ENCODE assay signal across 22 cellular contexts in genomic region chr20:31933698-31934097, GRCh38. TPM values are rescaled to one million over a fixed set of nuclear protein-coding genes. Genes with fewer than 3 reads are reported as not detected.
DNase-seq lines count a peak whose midpoint lies in the region; ATAC-seq, FAIRE-seq and TF ChIP-seq lines count a peak whose summit lies in the region.
"Had no signal": no experiment of that assay in that cellular context is flagged by ENCODE, and none has a peak within 500 bp of the region (broad histone marks: within the 10 kb centered on the region; RNA-seq: fewer than 3 reads in every experiment).

No MANE protein-coding gene starts in this region.

- H3K4me1 Mint-ChIP-seq in MCF 10A (ENCODE audit: insufficient read depth, unreplicated experiment), result no peaks in the 10 kb centered on the region
- H3K4me1 Mint-ChIP-seq: CD4-positive, alpha-beta memory T cell had no signal

- in situ Hi-C loops in mammary epithelial cell (cut with MboI; ENCODE audit: low sequenced_read_pairs in 2 of 2), result no loop called here

- H3K27ac ChIP-seq in breast epithelium, result no peak overlapping the region
- no peak overlapping the region for H3K27ac ChIP-seq in mammary epithelial cell (ENCODE audit: insufficient read depth, low read depth, low read length)
- no peak overlapping the region for H3K27ac ChIP-seq in kidney (ENCODE audit: low read depth in 2 of 2, low read length in 2 of 2)
- H3K27ac ChIP-seq: BLaER1 had no signal

- TF ChIP-seq CTCF in MCF 10A (IDR thresholded peaks at IDR 0.05; ENCODE audit: unreplicated experiment) (no peak), breast epithelium (IDR thresholded peaks at IDR 0.05) (no peak), mammary epithelial cell (conservative IDR thresholded peaks at IDR 0.05 in 1 of 2, IDR thresholded peaks at IDR 0.05 in 1 of 2; ENCODE audit: extremely low read depth in 1 of 2, insufficient read depth in 1 of 2, low read depth in 1 of 2, low read length in 2 of 2) (no peak), kidney (IDR thresholded peaks at IDR 0.05; ENCODE audit: borderline replicate concordance, extremely low read depth, insufficient read depth) (no peak)

- DNase-seq in MCF 10A (ENCODE audit: unreplicated experiment) (peak; percentile 22), breast epithelium (ENCODE audit: low spot score in 2 of 2) (no peak), mammary epithelial cell (peak; percentile 3), posterior vena cava (ENCODE audit: low spot score) (peak; percentile 54), iPS-NIHi11 (ENCODE audit: low spot score) (no peak), NOMO-1 treated with dmso at 0.1 percent for 144 hours (lab: John Stamatoyannopoulos, UW; ENCODE audit: unreplicated experiment) (no peak), kidney (no peak)
- DNase-seq: 8988T; CD4-positive, alpha-beta memory T cell; DMS53; DND-41; EL; H9 had no signal

- H3K27me3 ChIP-seq in breast epithelium, result no peaks in the 10 kb centered on the region
- H3K27me3 ChIP-seq in mammary epithelial cell (ENCODE audit: insufficient read depth, low read length), result no peaks in the 10 kb centered on the region
- H3K27me3 ChIP-seq: BLaER1 had no signal

- H3K36me3 Mint-ChIP-seq in MCF 10A (ENCODE audit: insufficient read depth, unreplicated experiment), result no peaks in the 10 kb centered on the region
- H3K36me3 Mint-ChIP-seq: CD14-positive monocyte had no signal

- H3K9ac ChIP-seq in mammary epithelial cell (ENCODE audit: insufficient read depth, low read length) (no peak overlapping the region), kidney (ENCODE audit: low read length in 2 of 2) (no peak overlapping the region)
- H3K9ac ChIP-seq: BLaER1 had no signal

- no peak for TF ChIP-seq POLR2A in breast epithelium (IDR thresholded peaks at IDR 0.05)

- no peaks in the 10 kb centered on the region for H3K36me3 ChIP-seq in breast epithelium
- no peaks in the 10 kb centered on the region for H3K36me3 ChIP-seq in mammary epithelial cell (ENCODE audit: insufficient read depth, low read length)
- H3K36me3 ChIP-seq in kidney (ENCODE audit: control insufficient read depth in 1 of 2, insufficient read depth in 2 of 2, low read length in 2 of 2), result no peaks in the 10 kb centered on the region
- H3K36me3 ChIP-seq: BLaER1 had no signal

- H3K27ac Mint-ChIP-seq in MCF 10A (ENCODE audit: low read depth, unreplicated experiment), result no peak overlapping the region
- H3K27ac Mint-ChIP-seq: CD14-positive monocyte; CD4-positive, alpha-beta memory T cell; H9 had no signal

- H3K4me3 Mint-ChIP-seq in MCF 10A (ENCODE audit: unreplicated experiment), result no peak overlapping the region
- H3K4me3 Mint-ChIP-seq: CD14-positive monocyte; CD4-positive, alpha-beta memory T cell; H9 had no signal

- peaks cover 19% of the 10 kb centered on the region for H3K27me3 Mint-ChIP-seq in MCF 10A (ENCODE audit: insufficient read depth, unreplicated experiment)

- intact Hi-C loops in MCF 10A (cut with micrococcal nuclease), result no loop called here
- intact Hi-C loops in breast epithelium (cut with DNase I; ENCODE audit: low total_unique reads), result no loop called here
- intact Hi-C loops in mammary epithelial cell (cut with micrococcal nuclease), result no loop called here
- intact Hi-C loops in posterior vena cava (cut with DNase I), result no loop called here
- intact Hi-C loops in kidney (cut with DNase I), result no loop called here

- CTCF ChIA-PET in MCF 10A (lab: Yijun Ruan, JAX), result interaction anchor here (0.7 to 1.7 kb wide), 3 partner anchors 9 to 81 kb away, joined by 3 to 8 read pairs (median 5); partner anchors contain the start of gene PDRG1
- CTCF ChIA-PET in mammary epithelial cell (lab: Charles Lee; ENCODE audit: low non-redundant PET), result no interaction called here

- BruUV-seq in MCF 10A (replicated peaks; lab: Mats Ljungman, UMichigan) (no TSS peak), mammary epithelial cell (replicated peaks; lab: Mats Ljungman, UMichigan) (no TSS peak)

- H3K9me3 ChIP-seq in breast epithelium, result no peaks in the 10 kb centered on the region
- no peaks in the 10 kb centered on the region for H3K9me3 ChIP-seq in mammary epithelial cell (replicated peaks; ENCODE audit: insufficient read depth, low read length)
- no peaks in the 10 kb centered on the region for H3K9me3 ChIP-seq in kidney (ENCODE audit: control insufficient read depth in 1 of 2, low read length in 2 of 2)
- H3K9me3 ChIP-seq: BLaER1 had no signal

- no peak overlapping the region for H2AFZ ChIP-seq in mammary epithelial cell (ENCODE audit: low read depth, low read length)

- no peaks in the 10 kb centered on the region for H3K4me1 ChIP-seq in breast epithelium
- no peaks in the 10 kb centered on the region for H3K4me1 ChIP-seq in mammary epithelial cell (ENCODE audit: insufficient read depth, low read length)
- no peaks in the 10 kb centered on the region for H3K4me1 ChIP-seq in kidney (ENCODE audit: control insufficient read depth in 1 of 2, insufficient read depth in 1 of 2, low read depth in 1 of 2, low read length in 2 of 2)

- 34% methylated on average over 10 of the region's 10 CpGs for WGBS in mammary epithelial cell (ENCODE audit: low coverage, missing lambda C conversion rate)

- no peak overlapping the region for H3K4me3 ChIP-seq in breast epithelium
- no peak overlapping the region for H3K4me3 ChIP-seq in mammary epithelial cell (replicated peaks in 1 of 3; ENCODE audit: insufficient read depth in 1 of 3, low read depth in 2 of 3, low read length in 3 of 3)
- H3K4me3 ChIP-seq in kidney (ENCODE audit: low read length in 2 of 2), result no peak overlapping the region
- H3K4me3 ChIP-seq: BLaER1, GM12878 had no signal

- dilution Hi-C loops in mammary epithelial cell (cut with HindIII; ENCODE audit: low sequenced_read_pairs), result no loop called here

- H3K9me3 Mint-ChIP-seq in MCF 10A (ENCODE audit: unreplicated experiment), result no peaks in the 10 kb centered on the region
- H3K9me3 Mint-ChIP-seq: CD14-positive monocyte, H9 had no signal

- H3K4me2 ChIP-seq in mammary epithelial cell (ENCODE audit: insufficient read depth, low read depth, low read length), result no peak overlapping the region
- H3K4me2 ChIP-seq: BLaER1 had no signal

- no peaks in the 10 kb centered on the region for H4K20me1 ChIP-seq in mammary epithelial cell (ENCODE audit: insufficient read depth, low read length)
- H4K20me1 ChIP-seq: BLaER1 had no signal

- POLR2A ChIA-PET in MCF 10A (lab: Yijun Ruan, JAX), result interaction anchor here (0.7 to 1.1 kb wide), 3 partner anchors 11 to 16 kb away, joined by 3 to 5 read pairs (median 4); no protein-coding TSS in a partner anchor

- FAIRE-seq in kidney (lab: Jason Lieb, UNC), result no peak
- FAIRE-seq: GM12878, GM19239, H1 had no signal

- H3K79me2 ChIP-seq in mammary epithelial cell (ENCODE audit: insufficient read depth, low read length), result no peaks in the 10 kb centered on the region

- peak; percentile 94 for ATAC-seq in esophagus mucosa
- ATAC-seq: GM12878 had no signal

RNA-seq across cellular contexts. Expression of gene PDRG1, which starts 18.1 kb away (rescaled TPM):
- total RNA-seq in MCF 10A (2022) (12.2 and 16.3 TPM in 2 replicates), breast epithelium (10 to 100 TPM in 1 of 3 donors, 1 to 10 TPM in 2; 5.1 to 11.1 (median 9.8) TPM), mammary epithelial cell (10 to 100 TPM in 1 of 2 donors, 1 to 10 TPM in 1; 5.0 to 15.6 TPM), esophagus mucosa (12.2 TPM), posterior vena cava (1 to 10 TPM; 5.0 to 5.3 TPM), kidney (10.4 TPM)
- polyA plus RNA-seq in mammary epithelial cell (17.2 TPM), kidney (ENCODE audit: insufficient read depth, low read depth, low replicate concordance) (22.5 TPM)
- 2.3 TPM for polyA minus RNA-seq in mammary epithelial cell

RNA-seq across cellular contexts. Expression of gene XKR7, which starts 34.3 kb away (rescaled TPM):
- total RNA-seq in MCF 10A (2022) (not detected in 2 replicates), breast epithelium (not detected), mammary epithelial cell (not detected), esophagus mucosa (not detected), posterior vena cava (not detected), kidney (0.06 TPM)
- polyA plus RNA-seq in mammary epithelial cell (not detected), kidney (ENCODE audit: insufficient read depth, low read depth, low replicate concordance) (not detected)
- not detected for polyA minus RNA-seq in mammary epithelial cell
- total RNA-seq: A673; CD4-positive, alpha-beta memory T cell; GM12878; HT-29 had no signal
- polyA plus RNA-seq: AG04450; CD4-positive, alpha-beta memory T cell; GM12878 had no signal

Comparison
In these comparisons a context has a peak if more than half of its experiments do, and no peak if none do; other contexts are left out.
1. DNase-seq: peak in MCF 10A (single experiment), mammary epithelial cell (single experiment) and posterior vena cava (single experiment); none in breast epithelium (0 of 2), iPS-NIHi11 (single experiment), NOMO-1 treated with dmso at 0.1 percent for 144 hours (single experiment) and kidney (single experiment).